ENCODE assay signal across 20 cellular contexts in the genomic region with DNA sequence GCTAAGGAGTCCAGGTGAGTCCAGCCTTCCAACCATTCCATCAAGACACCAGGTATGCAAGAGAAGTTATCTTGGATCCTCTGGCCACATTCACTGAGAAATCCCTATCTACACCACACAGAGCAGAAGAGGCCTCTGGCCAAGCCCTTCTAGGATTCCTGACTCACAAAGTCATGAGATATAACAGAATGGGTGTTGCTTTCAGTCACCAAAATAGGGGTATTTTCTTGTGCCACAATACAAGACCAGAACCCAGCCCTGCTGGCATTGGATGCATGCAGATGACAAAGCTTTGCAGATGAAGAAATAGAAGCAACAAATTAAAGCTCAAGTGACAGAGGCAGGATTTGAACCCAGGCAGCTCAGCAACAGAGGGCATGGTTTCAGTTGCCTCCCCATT.
DNase-seq lines count a peak whose midpoint lies in the region; ATAC-seq and TF ChIP-seq lines count a peak whose summit lies in the region.
"Had no signal": no experiment of that assay in that cellular context is flagged by ENCODE, and none has a peak within 500 bp of the region (broad histone marks: within the 10 kb centered on the region; RNA-seq: fewer than 3 reads in every experiment).

No MANE protein-coding gene starts in this region.

- H3K27ac ChIP-seq in left ventricle myocardium inferior (replicated peaks) (peak overlapping the region; percentile 88), gastrocnemius medialis (peak overlapping the region; percentile 90 to 95 (median 92)), suprapubic skin (peak overlapping the region; percentile 1), brain microvascular endothelial cell (no peak overlapping the region), upper lobe of left lung (no peak overlapping the region)
- H3K27ac ChIP-seq: 22Rv1, C4-2B had no signal

- TF ChIP-seq EP300 in suprapubic skin (IDR thresholded peaks at IDR 0.05): no peak
- no peak for TF ChIP-seq EP300 in upper lobe of left lung (IDR thresholded peaks at IDR 0.05)

- peaks cover 54% of the 10 kb centered on the region for H3K4me1 ChIP-seq in left ventricle myocardium inferior
- peaks cover 34% of the 10 kb centered on the region in 2 donors for H3K4me1 ChIP-seq in gastrocnemius medialis
- peaks cover 11% of the 10 kb centered on the region for H3K4me1 ChIP-seq in suprapubic skin
- no peaks in the 10 kb centered on the region for H3K4me1 ChIP-seq in upper lobe of left lung
- H3K4me1 ChIP-seq: Caco-2 had no signal

- ATAC-seq in activated T-cell treated with anti-CD3 and anti-CD28 coated beads, Interleukin-2, amount 50 U/mL, for 72 hours (replicated peaks in 1 of 2): peak; percentile 53 to 68
- no peak for ATAC-seq in activated T-cell treated with anti-CD3 and anti-CD28 coated beads, Interleukin-2, amount 50 U/mL, for 4 hours
- ATAC-seq in Right ventricle myocardium inferior (no peak), gastrocnemius medialis (peak; percentile 49 to 70), upper lobe of left lung (ENCODE audit: low FRiP score in 2 of 2) (no peak)
- ATAC-seq: CD8-positive, alpha-beta T cell; GM23338 had no signal

- intact Hi-C loops in left ventricle myocardium inferior (cut with micrococcal nuclease) (no loop called here), Right ventricle myocardium inferior (cut with DNase I) (loop anchor here (5.0 kb wide), 1 partner anchor 48 kb away; no protein-coding TSS in a partner anchor), gastrocnemius medialis (cut with DNase I; ENCODE audit: low total_unique reads) (loop anchor here (1.0 to 5.0 kb wide), 3 partner anchors 45 to 307 kb away; a partner anchor contains a TSS)

- no peaks in the 10 kb centered on the region for H3K36me3 Mint-ChIP-seq in activated T-cell treated with anti-CD3 and anti-CD28 coated beads, Interleukin-2, amount 50 U/mL, for 72 hours (ENCODE audit: insufficient read depth in 2 of 2)
- no peaks in the 10 kb centered on the region for H3K36me3 Mint-ChIP-seq in activated T-cell treated with anti-CD3 and anti-CD28 coated beads, Interleukin-2, amount 50 U/mL, for 4 hours (ENCODE audit: insufficient read depth)
- H3K36me3 Mint-ChIP-seq: CD4-positive, CD25-positive, alpha-beta regulatory T cell; CD8-positive, alpha-beta T cell had no signal

- no peak overlapping the region for H3K4me3 Mint-ChIP-seq in activated T-cell treated with anti-CD3 and anti-CD28 coated beads, Interleukin-2, amount 50 U/mL, for 72 hours
- no peak overlapping the region for H3K4me3 Mint-ChIP-seq in activated T-cell treated with anti-CD3 and anti-CD28 coated beads, Interleukin-2, amount 50 U/mL, for 4 hours
- H3K4me3 Mint-ChIP-seq: B cell; CD4-positive, CD25-positive, alpha-beta regulatory T cell; CD8-positive, alpha-beta T cell; GM23338; H9; HFFc6 had no signal

- H3K27ac Mint-ChIP-seq in activated T-cell treated with anti-CD3 and anti-CD28 coated beads, Interleukin-2, amount 50 U/mL, for 72 hours: no peak overlapping the region
- H3K27ac Mint-ChIP-seq: B cell; CD4-positive, CD25-positive, alpha-beta regulatory T cell; CD8-positive, alpha-beta T cell; GM23338; H9; HFFc6 had no signal

- H3K36me3 ChIP-seq in left ventricle myocardium inferior: no peaks in the 10 kb centered on the region
- peaks cover 0 to 11% of the 10 kb centered on the region in 2 donors for H3K36me3 ChIP-seq in gastrocnemius medialis
- H3K36me3 ChIP-seq in suprapubic skin: peaks cover 25% of the 10 kb centered on the region
- H3K36me3 ChIP-seq in brain microvascular endothelial cell (replicated peaks): peaks cover 5% of the 10 kb centered on the region
- peaks cover 0 to 3% (median 0%) of the 10 kb centered on the region in 4 donors for H3K36me3 ChIP-seq in upper lobe of left lung
- H3K36me3 ChIP-seq: BLaER1 had no signal

- no peak for TF ChIP-seq CTCF in left ventricle myocardium inferior (IDR thresholded peaks at IDR 0.05; ENCODE audit: borderline replicate concordance)
- no peak for TF ChIP-seq CTCF in gastrocnemius medialis (IDR thresholded peaks at IDR 0.05 in 4 of 5, conservative IDR thresholded peaks at IDR 0.05 in 1 of 5)
- TF ChIP-seq CTCF in suprapubic skin (IDR thresholded peaks at IDR 0.05): no peak
- no peak for TF ChIP-seq CTCF in brain microvascular endothelial cell (IDR thresholded peaks at IDR 0.05; ENCODE audit: low read depth, low read length, missing control alignments)
- no peak for TF ChIP-seq CTCF in upper lobe of left lung (IDR thresholded peaks at IDR 0.05)

- TF ChIP-seq POLR2A in gastrocnemius medialis (IDR thresholded peaks at IDR 0.05) (no peak), suprapubic skin (IDR thresholded peaks at IDR 0.05) (no peak), upper lobe of left lung (IDR thresholded peaks at IDR 0.05) (no peak)

- H3K9me3 ChIP-seq in left ventricle myocardium inferior (replicated peaks) (no peaks in the 10 kb centered on the region), gastrocnemius medialis (no peaks in the 10 kb centered on the region), suprapubic skin (no peaks in the 10 kb centered on the region), upper lobe of left lung (no peaks in the 10 kb centered on the region)
- H3K9me3 ChIP-seq: BLaER1, Caco-2 had no signal

- DNase-seq in activated T-cell treated with anti-CD3 and anti-CD28 coated beads, Interleukin-2, amount 50 U/mL, for 72 hours: no peak
- no peak for DNase-seq in activated T-cell treated with anti-CD3 and anti-CD28 coated beads, Interleukin-2, amount 50 U/mL, for 4 hours
- DNase-seq in left ventricle myocardium inferior (no peak), Right ventricle myocardium inferior (ENCODE audit: missing footprints) (no peak), gastrocnemius medialis (peak; percentile 50 to 76), suprapubic skin (ENCODE audit: low spot score in 2 of 2) (no peak), brain microvascular endothelial cell (no peak), upper lobe of left lung (no peak)
- DNase-seq: Caco-2; CD4-positive, CD25-positive, alpha-beta regulatory T cell; CD8-positive, alpha-beta T cell; DMS153; DND-41; H9; HFFc6 had no signal

- H3K27me3 ChIP-seq in left ventricle myocardium inferior (ENCODE audit: low read depth): no peaks in the 10 kb centered on the region
- no peaks in the 10 kb centered on the region for H3K27me3 ChIP-seq in gastrocnemius medialis
- H3K27me3 ChIP-seq in suprapubic skin: no peaks in the 10 kb centered on the region
- no peaks in the 10 kb centered on the region for H3K27me3 ChIP-seq in brain microvascular endothelial cell (replicated peaks)
- no peaks in the 10 kb centered on the region for H3K27me3 ChIP-seq in upper lobe of left lung
- H3K27me3 ChIP-seq: BLaER1 had no signal

- no peaks in the 10 kb centered on the region for H3K9me3 Mint-ChIP-seq in activated T-cell treated with anti-CD3 and anti-CD28 coated beads, Interleukin-2, amount 50 U/mL, for 72 hours
- H3K9me3 Mint-ChIP-seq in activated T-cell treated with anti-CD3 and anti-CD28 coated beads, Interleukin-2, amount 50 U/mL, for 4 hours: no peaks in the 10 kb centered on the region
- H3K9me3 Mint-ChIP-seq: CD4-positive, CD25-positive, alpha-beta regulatory T cell; CD8-positive, alpha-beta T cell; GM23338; H9; HFFc6 had no signal

- in situ Hi-C loops in gastrocnemius medialis (cut with MboI; ENCODE audit: low sequenced_read_pairs in 4 of 4): loop anchor here in 1 of 4 donors (5.0 kb wide), 1 partner anchor 48 kb away; no protein-coding TSS in a partner anchor
- in situ Hi-C loops in brain microvascular endothelial cell (cut with HindIII; ENCODE audit: low pct_ligation_motif_present, low sequenced_read_pairs): no loop called here

- peaks cover under 1% of the 10 kb centered on the region for H3K4me1 Mint-ChIP-seq in activated T-cell treated with anti-CD3 and anti-CD28 coated beads, Interleukin-2, amount 50 U/mL, for 72 hours (ENCODE audit: low read depth)
- H3K4me1 Mint-ChIP-seq in activated T-cell treated with anti-CD3 and anti-CD28 coated beads, Interleukin-2, amount 50 U/mL, for 4 hours (ENCODE audit: low read depth): no peaks in the 10 kb centered on the region
- H3K4me1 Mint-ChIP-seq: CD4-positive, CD25-positive, alpha-beta regulatory T cell had no signal

- H3K27me3 Mint-ChIP-seq in activated T-cell treated with anti-CD3 and anti-CD28 coated beads, Interleukin-2, amount 50 U/mL, for 72 hours (ENCODE audit: low read depth): peaks cover 10% of the 10 kb centered on the region
- peaks cover 11% of the 10 kb centered on the region for H3K27me3 Mint-ChIP-seq in activated T-cell treated with anti-CD3 and anti-CD28 coated beads, Interleukin-2, amount 50 U/mL, for 4 hours (ENCODE audit: low read depth)

- no peak overlapping the region for H3K4me3 ChIP-seq in left ventricle myocardium inferior
- no peak overlapping the region for H3K4me3 ChIP-seq in gastrocnemius medialis
- H3K4me3 ChIP-seq in suprapubic skin: no peak overlapping the region
- H3K4me3 ChIP-seq in brain microvascular endothelial cell (ENCODE audit: low read depth, low read length): no peak overlapping the region
- no peak overlapping the region for H3K4me3 ChIP-seq in upper lobe of left lung
- H3K4me3 ChIP-seq: BLaER1, GM23338 had no signal

Comparison
In these comparisons a context has a peak if more than half of its experiments do, and no peak if none do; other contexts are left out.
1. ATAC-seq: peak in activated T-cell treated with anti-CD3 and anti-CD28 coated beads, Interleukin-2, amount 50 U/mL, for 72 hours (2 of 2) and gastrocnemius medialis (2 of 2); none in activated T-cell treated with anti-CD3 and anti-CD28 coated beads, Interleukin-2, amount 50 U/mL, for 4 hours (0 of 2), Right ventricle myocardium inferior (single experiment) and upper lobe of left lung (0 of 2).
2. DNase-seq: peak in gastrocnemius medialis (2 of 2); none in activated T-cell treated with anti-CD3 and anti-CD28 coated beads, Interleukin-2, amount 50 U/mL, for 72 hours (0 of 2), activated T-cell treated with anti-CD3 and anti-CD28 coated beads, Interleukin-2, amount 50 U/mL, for 4 hours (single experiment), left ventricle myocardium inferior (single experiment), Right ventricle myocardium inferior (single experiment), suprapubic skin (0 of 2), brain microvascular endothelial cell (single experiment) and upper lobe of left lung (0 of 2).
3. H3K27ac ChIP-seq: peak in left ventricle myocardium inferior (single experiment), gastrocnemius medialis (4 of 4) and suprapubic skin (single experiment); none in brain microvascular endothelial cell (single experiment) and upper lobe of left lung (0 of 4).